ENCODE assay signal across 25 cellular contexts in the genomic region with DNA sequence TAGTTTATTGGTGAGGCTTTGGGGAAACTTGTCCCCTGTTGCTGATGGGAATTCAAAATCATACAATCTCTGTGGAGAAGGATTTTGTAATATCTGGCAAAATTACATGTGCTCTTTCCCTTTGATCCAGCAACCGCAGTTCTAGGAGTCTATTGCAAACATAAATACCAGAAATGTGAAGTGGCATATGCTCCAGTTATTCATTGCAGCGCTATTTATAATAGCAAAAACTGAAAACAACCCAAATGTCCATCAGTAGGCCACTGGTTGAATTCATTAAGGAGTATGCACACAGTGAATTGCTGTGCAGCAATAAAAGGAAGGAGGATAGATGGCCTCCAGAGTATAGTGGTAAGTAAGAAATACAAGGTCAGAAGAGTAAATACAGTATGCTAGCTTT.
DNase-seq lines count a peak whose midpoint lies in the region; ATAC-seq and TF ChIP-seq lines count a peak whose summit lies in the region.
"Had no signal": no experiment of that assay in that cellular context is flagged by ENCODE, and none has a peak within 500 bp of the region (broad histone marks: within the 10 kb centered on the region; RNA-seq: fewer than 3 reads in every experiment).

No MANE protein-coding gene starts in this region.

- no peaks in the 10 kb centered on the region for H3K9me3 Mint-ChIP-seq in HFFc6
- no peaks in the 10 kb centered on the region for H3K9me3 Mint-ChIP-seq in T-helper 2 cell treated with Interferon-gamma antibody and Interleukin-4, amounts not matched to agents 5 μg/mL and 100 μg/mL, for 36 hours
- H3K9me3 Mint-ChIP-seq: CD4-positive, alpha-beta memory T cell; natural killer cell; T-helper 1 cell treated with Interleukin-12 subunit alpha and Interleukin-12 subunit beta and Interleukin-4 antibody, amounts not matched to agents 30 μg/mL and 1 μg/mL, for 36 hours had no signal

- no peak overlapping the region for H3K27ac ChIP-seq in brain microvascular endothelial cell
- H3K27ac ChIP-seq: SJCRH30, WERI-Rb-1 had no signal

- no peak overlapping the region for H3K4me3 ChIP-seq in brain microvascular endothelial cell (ENCODE audit: low read depth, low read length)
- H3K4me3 ChIP-seq: ascending aorta, SJCRH30 had no signal

- ATAC-seq in left lobe of liver: peak; percentile 63
- ATAC-seq: natural killer cell had no signal

- in situ Hi-C loops in G401 (cut with HindIII; ENCODE audit: low sequenced_read_pairs) (no loop called here), brain microvascular endothelial cell (cut with HindIII; ENCODE audit: low pct_ligation_motif_present, low sequenced_read_pairs) (no loop called here)

- peaks cover 23% of the 10 kb centered on the region for H3K4me1 Mint-ChIP-seq in HFFc6 (ENCODE audit: low read depth)
- H3K4me1 Mint-ChIP-seq in T-helper 2 cell treated with Interferon-gamma antibody and Interleukin-4, amounts not matched to agents 5 μg/mL and 100 μg/mL, for 36 hours (ENCODE audit: low read depth): peaks cover 2% of the 10 kb centered on the region
- H3K4me1 Mint-ChIP-seq: natural killer cell had no signal

- H3K27ac Mint-ChIP-seq in HFFc6: no peak overlapping the region
- no peak overlapping the region for H3K27ac Mint-ChIP-seq in T-helper 2 cell treated with Interferon-gamma antibody and Interleukin-4, amounts not matched to agents 5 μg/mL and 100 μg/mL, for 36 hours
- H3K27ac Mint-ChIP-seq: CD4-positive, alpha-beta memory T cell; natural killer cell; T-helper 1 cell treated with Interleukin-12 subunit alpha and Interleukin-12 subunit beta and Interleukin-4 antibody, amounts not matched to agents 30 μg/mL and 1 μg/mL, for 36 hours had no signal

- DNase-seq in AG08395 (ENCODE audit: low spot score) (peak; percentile 14), G401 (ENCODE audit: low spot score) (peak; percentile 29), brain microvascular endothelial cell (peak; percentile 35), left lobe of liver (ENCODE audit: low spot score) (no peak), NOMO-1 (lab: John Stamatoyannopoulos, UW; ENCODE audit: unreplicated experiment in 2 of 2) (no peak), HFFc6 (no peak), erythroblast (lab: John Stamatoyannopoulos, UW) (no peak)
- DNase-seq in T-helper 2 cell treated with Interferon-gamma antibody and Interleukin-4, amounts not matched to agents 5 μg/mL and 100 μg/mL, for 36 hours (ENCODE audit: low spot score): no peak
- DNase-seq: activated CD4-positive, alpha-beta T cell treated with anti-CD3 and anti-CD28 coated beads, Interleukin-2, amount 50 U/mL, for 4 hours; activated naive CD4-positive, alpha-beta T cell treated with Interleukin-2 at 50 U/mL for 16 hours; activated T-cell treated with anti-CD3 and anti-CD28 coated beads for 4 hours; CD4-positive, alpha-beta memory T cell; DMS79; effector memory CD4-positive, alpha-beta T cell; foreskin melanocyte; natural killer cell; NCI-H1092 treated with DMSO at 0.1 percent for 48 hours; NCI-H2081 treated with DMSO at 0.1 percent for 48 hours; NCI-H69; posterior cingulate gyrus; SJCRH30; substantia nigra; WERI-Rb-1 had no signal

- no peaks in the 10 kb centered on the region for H3K36me3 Mint-ChIP-seq in HFFc6 (ENCODE audit: low read depth)
- no peaks in the 10 kb centered on the region for H3K36me3 Mint-ChIP-seq in T-helper 2 cell treated with Interferon-gamma antibody and Interleukin-4, amounts not matched to agents 5 μg/mL and 100 μg/mL, for 36 hours (ENCODE audit: low read depth)
- H3K36me3 Mint-ChIP-seq: CD4-positive, alpha-beta memory T cell; natural killer cell had no signal

- no peak overlapping the region for H3K4me3 Mint-ChIP-seq in HFFc6
- no peak overlapping the region for H3K4me3 Mint-ChIP-seq in T-helper 2 cell treated with Interferon-gamma antibody and Interleukin-4, amounts not matched to agents 5 μg/mL and 100 μg/mL, for 36 hours
- H3K4me3 Mint-ChIP-seq: natural killer cell; T-helper 1 cell treated with Interleukin-12 subunit alpha and Interleukin-12 subunit beta and Interleukin-4 antibody, amounts not matched to agents 30 μg/mL and 1 μg/mL, for 36 hours had no signal

- H3K27me3 ChIP-seq in brain microvascular endothelial cell (replicated peaks): no peaks in the 10 kb centered on the region
- H3K27me3 ChIP-seq: ascending aorta, SJCRH30 had no signal

- H3K27me3 Mint-ChIP-seq in HFFc6 (ENCODE audit: insufficient read depth): peaks cover 21% of the 10 kb centered on the region
- peaks cover 29% of the 10 kb centered on the region for H3K27me3 Mint-ChIP-seq in T-helper 2 cell treated with Interferon-gamma antibody and Interleukin-4, amounts not matched to agents 5 μg/mL and 100 μg/mL, for 36 hours (ENCODE audit: low read depth)

- no peaks in the 10 kb centered on the region for H3K36me3 ChIP-seq in brain microvascular endothelial cell (replicated peaks)
- H3K36me3 ChIP-seq: ascending aorta, SJCRH30, WERI-Rb-1 had no signal

- no peak for TF ChIP-seq POLR2A in erythroblast (IDR thresholded peaks at IDR 0.05; ENCODE audit: low read length)

- TF ChIP-seq CTCF in brain microvascular endothelial cell (IDR thresholded peaks at IDR 0.05; ENCODE audit: low read depth, low read length, missing control alignments) (no peak), HFFc6 (IDR thresholded peaks at IDR 0.05) (no peak)

Comparison
In these comparisons a context has a peak if more than half of its experiments do, and no peak if none do; other contexts are left out.
1. DNase-seq: peak in AG08395 (single experiment), G401 (single experiment) and brain microvascular endothelial cell (single experiment); none in left lobe of liver (single experiment), NOMO-1 (0 of 2), HFFc6 (single experiment), erythroblast (0 of 2) and T-helper 2 cell treated with Interferon-gamma antibody and Interleukin-4, amounts not matched to agents 5 μg/mL and 100 μg/mL, for 36 hours (single experiment).